Comparison of ENCODE assay signal across 7 cellular contexts in the genomic region with DNA sequence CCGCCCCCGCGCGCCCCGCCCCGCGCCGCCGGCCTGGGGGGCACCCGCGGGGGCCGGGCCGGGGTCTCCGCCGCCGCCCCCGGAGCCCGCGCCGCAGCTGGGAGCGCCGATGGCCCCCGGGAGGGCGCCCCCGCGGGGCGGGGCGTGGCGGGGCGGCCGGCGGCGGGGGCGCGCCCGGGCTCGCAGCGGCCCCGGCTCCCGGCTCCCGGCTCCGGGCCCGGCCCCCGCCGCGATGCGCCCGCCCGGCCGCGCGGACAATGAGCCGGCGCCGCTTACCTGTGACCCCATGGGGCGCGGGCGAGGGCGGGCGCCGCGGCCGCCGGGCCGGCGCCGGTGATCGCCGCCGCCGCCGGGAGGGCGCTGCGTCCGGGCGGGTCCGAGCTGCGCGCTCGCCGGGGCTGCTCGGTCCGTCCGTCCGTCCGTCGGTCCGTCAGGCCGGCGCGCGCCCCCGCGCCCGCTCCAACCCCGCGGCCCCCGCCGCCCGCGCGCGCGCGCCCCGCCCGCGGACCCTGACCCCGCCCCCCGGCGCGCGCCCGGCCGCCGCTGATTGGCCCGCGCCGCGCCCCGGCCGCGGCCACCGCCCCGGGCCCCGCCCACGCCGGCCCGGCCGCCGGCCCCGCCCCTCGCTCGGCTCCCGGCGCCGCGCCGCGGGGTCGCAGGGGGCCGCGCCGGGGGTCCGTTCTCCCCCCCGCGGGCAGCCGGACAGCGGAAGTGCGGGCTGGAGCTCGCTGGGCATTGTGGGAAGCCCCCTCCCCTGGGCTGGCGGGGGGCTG. TPM values are rescaled to one million over a fixed set of nuclear protein-coding genes. Genes with fewer than 3 reads are reported as not detected.
DNase-seq lines count a peak whose midpoint lies in the region; ATAC-seq lines count a peak whose summit lies in the region.

A gene with protein sequence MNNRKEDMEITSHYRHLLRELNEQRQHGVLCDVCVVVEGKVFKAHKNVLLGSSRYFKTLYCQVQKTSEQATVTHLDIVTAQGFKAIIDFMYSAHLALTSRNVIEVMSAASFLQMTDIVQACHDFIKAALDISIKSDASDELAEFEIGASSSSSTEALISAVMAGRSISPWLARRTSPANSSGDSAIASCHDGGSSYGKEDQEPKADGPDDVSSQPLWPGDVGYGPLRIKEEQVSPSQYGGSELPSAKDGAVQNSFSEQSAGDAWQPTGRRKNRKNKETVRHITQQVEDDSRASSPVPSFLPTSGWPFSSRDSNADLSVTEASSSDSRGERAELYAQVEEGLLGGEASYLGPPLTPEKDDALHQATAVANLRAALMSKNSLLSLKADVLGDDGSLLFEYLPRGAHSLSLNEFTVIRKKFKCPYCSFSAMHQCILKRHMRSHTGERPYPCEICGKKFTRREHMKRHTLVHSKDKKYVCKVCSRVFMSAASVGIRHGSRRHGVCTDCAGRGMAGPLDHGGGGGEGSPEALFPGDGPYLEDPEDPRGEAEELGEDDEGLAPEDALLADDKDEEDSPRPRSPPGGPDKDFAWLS (minus strand): TSS at position 444 of the 773 bp plus-strand sequence. CDS start 40,507 bp downstream, outside the sequence.

- H3K36me3 ChIP-seq in GM23248 (ENCODE audit: low read depth), result no peaks in the 10 kb centered on the region

- H3K9me3 Mint-ChIP-seq in central memory CD8-positive, alpha-beta T cell, result no peaks in the 10 kb centered on the region
- H3K9me3 Mint-ChIP-seq in stimulated activated naive CD8-positive, alpha-beta T cell treated with anti-CD3 and anti-CD28 coated beads, Interleukin-15, Interleukin-2, amounts not matched to agents 100 ng/mL and 50 ng/mL, for 24 hours, result no peaks in the 10 kb centered on the region

- no peak within 1 kb of the TSS for H3K27ac ChIP-seq in GM23248

- H3K4me2 ChIP-seq in GM23248 (ENCODE audit: unreplicated experiment), result peak within 1 kb of the TSS; percentile 65

- peak; percentile 70 for DNase-seq in Daoy (ENCODE audit: low read depth)
- DNase-seq in GM23248, result peak; percentile 75
- peak; percentile 81 for DNase-seq in NCI-H69 (lab: John Stamatoyannopoulos, UW)
- no peak for DNase-seq in central memory CD8-positive, alpha-beta T cell (ENCODE audit: low spot score in 2 of 2)
- DNase-seq in left colon, result peak in 1 of 2 donors; percentile 70
- DNase-seq in NCI-H1092 treated with DMSO at 0.1 percent for 48 hours (lab: John Stamatoyannopoulos, UW), result no peak

- no peaks in the 10 kb centered on the region for H4K20me1 ChIP-seq in GM23248 (ENCODE audit: insufficient read depth)

- H3F3A ChIP-seq in GM23248 (ENCODE audit: insufficient read depth), result no peaks in the 10 kb centered on the region

- H3K27me3 Mint-ChIP-seq in central memory CD8-positive, alpha-beta T cell, result peaks cover 47% of the 10 kb centered on the region
- H3K27me3 Mint-ChIP-seq in stimulated activated naive CD8-positive, alpha-beta T cell treated with anti-CD3 and anti-CD28 coated beads, Interleukin-15, Interleukin-2, amounts not matched to agents 100 ng/mL and 50 ng/mL, for 24 hours, result peaks cover 24% of the 10 kb centered on the region

- intact Hi-C loops in left colon (cut with DNase I, micrococcal nuclease), result no loop called here

- 2% methylated on average over 67 of the region's 152 CpGs; no CpG with 5 or more reads in 1 of the 2 experiments for WGBS in GM23248 (ENCODE audit: low coverage in 1 of 2, low lambda C conversion rate in 2 of 2, missing lambda C conversion rate in 2 of 2), 2 experiments

- no peaks in the 10 kb centered on the region for H3K9me3 ChIP-seq in GM23248 (ENCODE audit: low read depth)

- H3K9me2 ChIP-seq in GM23248 (ENCODE audit: insufficient read depth), result no peaks in the 10 kb centered on the region

- no peak for ATAC-seq in central memory CD8-positive, alpha-beta T cell (replicated peaks; ENCODE audit: extremely low read depth, poor library complexity, severe bottlenecking)
- ATAC-seq in left colon, result peak; percentile 51

- H3K27me3 ChIP-seq in GM23248 (replicated peaks; ENCODE audit: insufficient read depth), result no peaks in the 10 kb centered on the region

- peaks cover 11% of the 10 kb centered on the region for H3K4me1 Mint-ChIP-seq in central memory CD8-positive, alpha-beta T cell
- H3K4me1 Mint-ChIP-seq in stimulated activated naive CD8-positive, alpha-beta T cell treated with anti-CD3 and anti-CD28 coated beads, Interleukin-15, Interleukin-2, amounts not matched to agents 100 ng/mL and 50 ng/mL, for 24 hours (ENCODE audit: low read depth), result peaks cover 12% of the 10 kb centered on the region

- in situ Hi-C loops in GM23248 (cut with MboI), result no loop called here

- peaks cover 6% of the 10 kb centered on the region for H3K4me1 ChIP-seq in GM23248 (ENCODE audit: insufficient read depth)

- peak within 1 kb of the TSS; percentile 47 for H3K27ac Mint-ChIP-seq in central memory CD8-positive, alpha-beta T cell (ENCODE audit: low read depth)
- H3K27ac Mint-ChIP-seq in stimulated activated naive CD8-positive, alpha-beta T cell treated with anti-CD3 and anti-CD28 coated beads, Interleukin-15, Interleukin-2, amounts not matched to agents 100 ng/mL and 50 ng/mL, for 24 hours, result no peak within 1 kb of the TSS

- H3K36me3 Mint-ChIP-seq in central memory CD8-positive, alpha-beta T cell (ENCODE audit: insufficient read depth), result peaks cover 7% of the 10 kb centered on the region
- no peaks in the 10 kb centered on the region for H3K36me3 Mint-ChIP-seq in stimulated activated naive CD8-positive, alpha-beta T cell treated with anti-CD3 and anti-CD28 coated beads, Interleukin-15, Interleukin-2, amounts not matched to agents 100 ng/mL and 50 ng/mL, for 24 hours (ENCODE audit: low read depth)

- H2AFZ ChIP-seq in GM23248, result peak within 1 kb of the TSS; percentile 77

- H3K4me3 Mint-ChIP-seq in central memory CD8-positive, alpha-beta T cell, result peak within 1 kb of the TSS; percentile 84
- H3K4me3 Mint-ChIP-seq in stimulated activated naive CD8-positive, alpha-beta T cell treated with anti-CD3 and anti-CD28 coated beads, Interleukin-15, Interleukin-2, amounts not matched to agents 100 ng/mL and 50 ng/mL, for 24 hours, result peak within 1 kb of the TSS; percentile 81

- H3K4me3 ChIP-seq in GM23248, result peak within 1 kb of the TSS; percentile 71

- H3K79me2 ChIP-seq in GM23248 (ENCODE audit: insufficient read depth), result no peaks in the 10 kb centered on the region

- H3K9ac ChIP-seq in GM23248, result peak within 1 kb of the TSS; percentile 44

RNA-seq across cellular contexts. Expression of the gene that starts here (rescaled TPM):
- 3.4 and 3.5 TPM in 2 replicates for total RNA-seq in Daoy (2014; rRNA removed; shearing (Covaris generic))
- 1.9 and 3.9 TPM in 2 replicates for total RNA-seq in GM23248 (2014; rRNA removed; shearing (Covaris generic))
- polyA plus RNA-seq in GM23248 (2016; fragmentation: Nextera tagmentation; extraction: Ambion mirVana), result 0.33 and 0.38 TPM in 2 replicates
- total RNA-seq in left colon, result 1 to 10 TPM; 3.0 to 5.6 TPM

Comparison
In these comparisons a context has a peak if more than half of its experiments do, and no peak if none do; other contexts are left out.
1. DNase-seq: peak in Daoy (single experiment), GM23248 (single experiment) and NCI-H69 (single experiment); none in central memory CD8-positive, alpha-beta T cell (0 of 2) and NCI-H1092 treated with DMSO at 0.1 percent for 48 hours (single experiment).